Comparison of ENCODE assay signal across 8 cellular contexts in genomic region chr1:93878501-93878888, GRCh38. TPM values are rescaled to one million over a fixed set of nuclear protein-coding genes. Genes with fewer than 3 reads are reported as not detected.
DNase-seq lines count a peak whose midpoint lies in the region; ATAC-seq and TF ChIP-seq lines count a peak whose summit lies in the region.

No MANE protein-coding gene starts in this region.

- no peaks in the 10 kb centered on the region; the same call in 1 of the 2 replicates for H3K4me1 ChIP-seq in HUES6 (ENCODE audit: control insufficient read depth, insufficient read depth, low read length)
- H3K4me1 ChIP-seq in lower lobe of right lung, result peaks cover 31% of the 10 kb centered on the region

- peak overlapping the region; percentile 94 for H3K9ac ChIP-seq in HUES6 (ENCODE audit: low read length)

- no peaks in the 10 kb centered on the region for H3K27me3 Mint-ChIP-seq in activated CD4-positive, alpha-beta T cell treated with anti-CD3 and anti-CD28 coated beads for 36 hours

- CTCF ChIA-PET in activated CD4-positive, alpha-beta T cell treated with anti-CD3 and anti-CD28 coated beads for 36 hours (lab: Charles Lee), result interaction anchor here (0.5 kb wide), 1 partner anchor 27 kb away, joined by 3 read pairs; no protein-coding TSS in a partner anchor

- H3K27ac ChIP-seq in HUES6 (ENCODE audit: low read depth, low read length) (peak overlapping the region; percentile 92), cingulate gyrus (ENCODE audit: low read depth, low read length) (peak overlapping the region; percentile 94), lower lobe of right lung (peak overlapping the region; percentile 96)

- H3K36me3 Mint-ChIP-seq in activated CD4-positive, alpha-beta T cell treated with anti-CD3 and anti-CD28 coated beads for 36 hours (ENCODE audit: low read depth), result peaks cover 46% of the 10 kb centered on the region

- peaks cover 47% of the 10 kb centered on the region for H3K4me1 Mint-ChIP-seq in activated CD4-positive, alpha-beta T cell treated with anti-CD3 and anti-CD28 coated beads for 36 hours

- peak overlapping the region; percentile 100 for H3K4me3 ChIP-seq in HUES6 (ENCODE audit: low read depth, low read length)
- peak overlapping the region; percentile 95 for H3K4me3 ChIP-seq in lower lobe of right lung

- H3K9me3 ChIP-seq in HUES6 (ENCODE audit: control insufficient read depth, insufficient read depth, low read depth, low read length) (no peaks in the 10 kb centered on the region), lower lobe of right lung (no peaks in the 10 kb centered on the region)

- H3K4me3 Mint-ChIP-seq in activated CD4-positive, alpha-beta T cell treated with anti-CD3 and anti-CD28 coated beads for 36 hours, result peak overlapping the region; percentile 92

- H3K27me3 ChIP-seq in HUES6 (ENCODE audit: control insufficient read depth, insufficient read depth, low read length), result no peaks in the 10 kb centered on the region
- no peaks in the 10 kb centered on the region for H3K27me3 ChIP-seq in lower lobe of right lung (ENCODE audit: low read depth)

- peak overlapping the region; percentile 97 for H3K27ac Mint-ChIP-seq in activated CD4-positive, alpha-beta T cell treated with anti-CD3 and anti-CD28 coated beads for 36 hours

- TF ChIP-seq CTCF in lower lobe of right lung (IDR thresholded peaks at IDR 0.05), result no peak

- no peaks in the 10 kb centered on the region for H3K9me3 Mint-ChIP-seq in activated CD4-positive, alpha-beta T cell treated with anti-CD3 and anti-CD28 coated beads for 36 hours (ENCODE audit: low read depth)

- DNase-seq in D341Med (ENCODE audit: low spot score) (peak; percentile 45), lower lobe of right lung (peak; percentile 77), NCI-H774 (lab: John Stamatoyannopoulos, UW) (no peak)
- peak; percentile 80 for DNase-seq in activated CD4-positive, alpha-beta T cell treated with anti-CD3 and anti-CD28 coated beads for 36 hours
- DNase-seq in stimulated activated CD8-positive, alpha-beta memory T cell treated with anti-CD3 and anti-CD28 coated beads, Interleukin-12 subunit alpha, Interleukin-12 subunit beta, amount 100 ng/mL, for 4 hours (ENCODE audit: low read depth), result peak; percentile 59

- ATAC-seq in GM21447 (IDR thresholded peaks at IDR 0.05; ENCODE audit: unreplicated experiment) (peak; percentile 59), lower lobe of right lung (peak; percentile 77 to 85)
- ATAC-seq in activated CD4-positive, alpha-beta T cell treated with anti-CD3 and anti-CD28 coated beads for 36 hours, result peak; percentile 55

- H3K36me3 ChIP-seq in HUES6 (ENCODE audit: control insufficient read depth, insufficient read depth, low read length) (peaks cover 42% of the 10 kb centered on the region), lower lobe of right lung (peaks cover 40% of the 10 kb centered on the region)

- intact Hi-C loops in activated CD4-positive, alpha-beta T cell treated with anti-CD3 and anti-CD28 coated beads for 36 hours (cut with DNase I, micrococcal nuclease), result loop anchor here (2.0 to 10.0 kb wide), 4 partner anchors 30 to 1044 kb away; partner anchors contain the start of genes GCLM (in 1 of the 2) and RPL5 (in 1 of the 2)
- intact Hi-C loops in lower lobe of right lung (cut with DNase I), result no loop called here

- POLR2A ChIA-PET in activated CD4-positive, alpha-beta T cell treated with anti-CD3 and anti-CD28 coated beads for 36 hours (lab: Charles Lee), result interaction anchor here (0.9 kb wide), 1 partner anchor 32 kb away, joined by 7 read pairs; no protein-coding TSS in a partner anchor

RNA-seq across cellular contexts. Expression of gene DNTTIP2, which starts 0.5 kb away (rescaled TPM):
- total RNA-seq in activated CD4-positive, alpha-beta T cell treated with anti-CD3 and anti-CD28 coated beads for 36 hours, result 10 to 100 TPM; 82.8 to 84.9 TPM
- 46.8 TPM for total RNA-seq in lower lobe of right lung

RNA-seq across cellular contexts. Expression of gene GCLM, which starts 30.7 kb away (rescaled TPM):
- 10 to 100 TPM; 12.8 to 19.2 TPM for total RNA-seq in activated CD4-positive, alpha-beta T cell treated with anti-CD3 and anti-CD28 coated beads for 36 hours
- 16.7 TPM for total RNA-seq in lower lobe of right lung
